36 cellular contexts compared by ENCODE assay signal in the genomic region with DNA sequence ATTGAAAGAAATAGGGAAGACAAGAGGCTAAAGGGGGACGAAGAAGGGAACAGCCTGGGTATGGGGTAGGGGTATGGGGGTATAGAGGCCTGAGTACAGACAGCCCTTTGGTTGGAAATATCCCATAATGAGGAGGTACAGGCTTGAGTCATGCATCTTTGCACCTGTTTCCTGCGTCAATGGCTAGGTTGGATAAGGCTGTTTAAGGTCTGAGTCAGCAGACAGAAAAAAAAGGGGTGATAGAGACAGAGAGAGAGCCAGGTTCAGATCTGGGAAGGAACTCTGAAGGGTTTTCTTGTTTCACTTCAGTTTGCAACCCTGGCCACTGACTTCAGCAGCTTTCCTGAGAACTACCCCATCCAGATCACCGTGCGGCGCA. TPM values are rescaled to one million over a fixed set of nuclear protein-coding genes. Genes with fewer than 3 reads are reported as not detected.
DNase-seq lines count a peak whose midpoint lies in the region; ATAC-seq and TF ChIP-seq lines count a peak whose summit lies in the region.
"Had no signal": no experiment of that assay in that cellular context is flagged by ENCODE, and none has a peak within 500 bp of the region (broad histone marks: within the 10 kb centered on the region; RNA-seq: fewer than 3 reads in every experiment).

No MANE protein-coding gene starts in this region.

- H3K36me3 Mint-ChIP-seq in activated naive CD4-positive, alpha-beta T cell treated with anti-CD3 and anti-CD28 coated beads, Interleukin-2, amount 10 ng/mL, durations not matched to agents 7 days and 5 days: peaks cover 37% of the 10 kb centered on the region
- H3K36me3 Mint-ChIP-seq in GM23338 (ENCODE audit: low read depth): peaks cover 47% of the 10 kb centered on the region

- H3K36me3 ChIP-seq in SJCRH30 (peaks cover 40% of the 10 kb centered on the region), GM23338 (ENCODE audit: insufficient read depth) (peaks cover 21% of the 10 kb centered on the region)

- H3F3A ChIP-seq in GM23338 (replicated peaks; ENCODE audit: low read depth): peaks cover 6% of the 10 kb centered on the region; the same call in 1 of the 2 replicates

- no peak overlapping the region for H3K4me3 ChIP-seq in SJCRH30
- H3K4me3 ChIP-seq in GM23338: no peak overlapping the region
- H3K4me3 ChIP-seq: BLaER1, heart left ventricle, lower lobe of right lung, Peyer's patch, SJSA1 had no signal

- DNase-seq in activated naive CD4-positive, alpha-beta T cell treated with anti-CD3 and anti-CD28 coated beads, Interleukin-2, amount 10 ng/mL, durations not matched to agents 7 days and 5 days: no peak
- DNase-seq in activated naive CD4-positive, alpha-beta T cell treated with Interleukin-2 at 50 U/mL for 16 hours: no peak
- peak; percentile 9 for DNase-seq in HCEC 1CT
- peak; percentile 37 to 56 for DNase-seq in SJCRH30
- peak; percentile 66 for DNase-seq in myocyte (ENCODE audit: low read depth)
- no peak for DNase-seq in NCI-H2196 (lab: John Stamatoyannopoulos, UW; ENCODE audit: unreplicated experiment)
- no peak for DNase-seq in GM23338 (ENCODE audit: low spot score)
- DNase-seq: activated CD4-positive, alpha-beta memory T cell treated with anti-CD3 and anti-CD28 coated beads, Interleukin-2, amount 10 ng/mL, durations not matched to agents 7 days and 5 days; activated gamma-delta T cell; amygdala; COR-L47; DMS79; effector CD4-positive, alpha-beta T cell; heart left ventricle; Kasumi-1; kidney glomerular epithelial cell; lower lobe of right lung; NCI-H1048; NCI-H1694; NCI-H510A; NK-92 treated with Interleukin-12 subunit alpha and Interleukin-12 subunit beta, amount 100 ng/mL, for 24 hours; Peyer's patch; stimulated activated CD4-positive, alpha-beta T cell treated with anti-CD3 and anti-CD28 coated beads, Interleukin-4, amount 100 ng/mL, for 4 hours; stimulated activated naive B cell treated with anti-CD40 and anti-IgM and Interleukin-4, amounts not matched to agents 10 μg/mL and 1 μg/mL and 100 μg/mL, for 72 hours; T-cell had no signal

- H4K20me1 ChIP-seq in GM23338 (replicated peaks; ENCODE audit: insufficient read depth): no peaks in the 10 kb centered on the region; the same call in 1 of the 2 replicates

- no peaks in the 10 kb centered on the region for H3K9me3 Mint-ChIP-seq in activated naive CD4-positive, alpha-beta T cell treated with anti-CD3 and anti-CD28 coated beads, Interleukin-2, amount 10 ng/mL, durations not matched to agents 7 days and 5 days
- H3K9me3 Mint-ChIP-seq in GM23338: no peaks in the 10 kb centered on the region; the same call in 2 of the 3 replicates
- H3K9me3 Mint-ChIP-seq: activated CD4-positive, alpha-beta memory T cell treated with anti-CD3 and anti-CD28 coated beads, Interleukin-2, amount 10 ng/mL, durations not matched to agents 7 days and 5 days; stimulated activated naive B cell treated with anti-CD40 and anti-IgM and Interleukin-4, amounts not matched to agents 10 μg/mL and 1 μg/mL and 100 μg/mL, for 72 hours; T-cell had no signal

- peak overlapping the region; percentile 1 for H3K27ac Mint-ChIP-seq in activated naive CD4-positive, alpha-beta T cell treated with anti-CD3 and anti-CD28 coated beads, Interleukin-2, amount 10 ng/mL, durations not matched to agents 7 days and 5 days
- no peak overlapping the region for H3K27ac Mint-ChIP-seq in GM23338
- H3K27ac Mint-ChIP-seq: activated CD4-positive, alpha-beta memory T cell treated with anti-CD3 and anti-CD28 coated beads, Interleukin-2, amount 10 ng/mL, durations not matched to agents 7 days and 5 days; stimulated activated naive B cell treated with anti-CD40 and anti-IgM and Interleukin-4, amounts not matched to agents 10 μg/mL and 1 μg/mL and 100 μg/mL, for 72 hours had no signal

- H3K27me3 ChIP-seq in SJCRH30: no peaks in the 10 kb centered on the region
- H3K27me3 ChIP-seq in GM23338 (ENCODE audit: insufficient read depth): no peaks in the 10 kb centered on the region
- H3K27me3 ChIP-seq: BLaER1, heart left ventricle, Peyer's patch, SJSA1 had no signal

- no peak for TF ChIP-seq CTCF in GM23338 (conservative IDR thresholded peaks at IDR 0.05; ENCODE audit: low read depth in 2 of 2)

- H3K27me3 Mint-ChIP-seq in activated naive CD4-positive, alpha-beta T cell treated with anti-CD3 and anti-CD28 coated beads, Interleukin-2, amount 10 ng/mL, durations not matched to agents 7 days and 5 days: no peaks in the 10 kb centered on the region
- H3K27me3 Mint-ChIP-seq in GM23338 (ENCODE audit: insufficient read depth, low read depth, poor library complexity): peaks cover 19% of the 10 kb centered on the region
- H3K27me3 Mint-ChIP-seq: activated CD4-positive, alpha-beta memory T cell treated with anti-CD3 and anti-CD28 coated beads, Interleukin-2, amount 10 ng/mL, durations not matched to agents 7 days and 5 days; stimulated activated naive B cell treated with anti-CD40 and anti-IgM and Interleukin-4, amounts not matched to agents 10 μg/mL and 1 μg/mL and 100 μg/mL, for 72 hours; T-cell had no signal

- CTCF ChIA-PET in activated naive CD4-positive, alpha-beta T cell treated with anti-CD3 and anti-CD28 coated beads, Interleukin-2, amount 10 ng/mL, durations not matched to agents 7 days and 5 days (lab: Charles Lee): interaction anchor here (1.4 kb wide), 1 partner anchor 10 kb away, joined by 4 read pairs; the partner anchor contains the start of gene RAD51D

- H3K4me1 Mint-ChIP-seq in activated naive CD4-positive, alpha-beta T cell treated with anti-CD3 and anti-CD28 coated beads, Interleukin-2, amount 10 ng/mL, durations not matched to agents 7 days and 5 days: no peaks in the 10 kb centered on the region
- no peaks in the 10 kb centered on the region for H3K4me1 Mint-ChIP-seq in GM23338
- H3K4me1 Mint-ChIP-seq: activated CD4-positive, alpha-beta memory T cell treated with anti-CD3 and anti-CD28 coated beads, Interleukin-2, amount 10 ng/mL, durations not matched to agents 7 days and 5 days had no signal

- H3K4me2 ChIP-seq in GM23338: no peak overlapping the region
- H3K4me2 ChIP-seq: BLaER1 had no signal

- H3K9me2 ChIP-seq in GM23338 (ENCODE audit: insufficient read depth): peaks cover 3% of the 10 kb centered on the region; the same call in 1 of the 2 replicates

- peak overlapping the region; percentile 48 for H3K27ac ChIP-seq in SJCRH30
- H3K27ac ChIP-seq in GM23338 (ENCODE audit: low read depth): no peak overlapping the region
- H3K27ac ChIP-seq: BLaER1, epithelial cell of prostate, heart left ventricle, lower lobe of right lung, parathyroid adenoma, Peyer's patch, SJSA1 had no signal

- H3K4me3 Mint-ChIP-seq in activated naive CD4-positive, alpha-beta T cell treated with anti-CD3 and anti-CD28 coated beads, Interleukin-2, amount 10 ng/mL, durations not matched to agents 7 days and 5 days: no peak overlapping the region
- no peak overlapping the region for H3K4me3 Mint-ChIP-seq in GM23338
- H3K4me3 Mint-ChIP-seq: activated CD4-positive, alpha-beta memory T cell treated with anti-CD3 and anti-CD28 coated beads, Interleukin-2, amount 10 ng/mL, durations not matched to agents 7 days and 5 days; stimulated activated naive B cell treated with anti-CD40 and anti-IgM and Interleukin-4, amounts not matched to agents 10 μg/mL and 1 μg/mL and 100 μg/mL, for 72 hours; T-cell had no signal

- ATAC-seq in GM18517 (IDR thresholded peaks at IDR 0.05; ENCODE audit: unreplicated experiment): no peak
- no peak for ATAC-seq in GM23338
- ATAC-seq: activated CD4-positive, CD25-positive, alpha-beta regulatory T cell treated with anti-CD3 and anti-CD28 coated beads, Interleukin-2, amount 50 U/mL, for 24 hours; heart left ventricle; lower lobe of right lung; T-cell had no signal

- no peak overlapping the region for H2AFZ ChIP-seq in GM23338
- H2AFZ ChIP-seq: parathyroid adenoma had no signal

- H3K79me2 ChIP-seq in GM23338 (replicated peaks; ENCODE audit: insufficient read depth): no peaks in the 10 kb centered on the region
- H3K79me2 ChIP-seq: parathyroid adenoma had no signal

- H3K4me1 ChIP-seq in SJCRH30: peaks cover 21% of the 10 kb centered on the region
- H3K4me1 ChIP-seq in GM23338 (ENCODE audit: insufficient read depth): no peaks in the 10 kb centered on the region
- H3K4me1 ChIP-seq: BLaER1, parathyroid adenoma, Peyer's patch, SJSA1 had no signal

- H3K9me3 ChIP-seq in SJCRH30 (replicated peaks): no peaks in the 10 kb centered on the region
- H3K9me3 ChIP-seq: BLaER1, heart left ventricle, lower lobe of right lung, Peyer's patch, SJSA1 had no signal

TF ChIP-seq in GM23338, 12 proteins besides CTCF, POLR2A, EP300 and RAD21 (continues in another document):
- TF ChIP-seq ZNF331 (CRISPR knock-in tag; IDR thresholded peaks at IDR 0.05; ENCODE audit: low read depth) (no peak), EZH2 (IDR thresholded peaks at IDR 0.05; ENCODE audit: low read depth, unreplicated experiment) (no peak)

RNA-seq across cellular contexts. Expression of gene FNDC8, which starts 8.5 kb away (rescaled TPM):
- not detected in 2 replicates for total RNA-seq in SJCRH30 (2014; rRNA removed; shearing (Covaris generic))
- total RNA-seq in myocyte: not detected in 2 replicates
- not detected for polyA plus RNA-seq in myocyte (2012)
- not detected in 2 replicates for total RNA-seq in GM23338 (2014; rRNA removed; shearing (Covaris generic))
- not detected in 2 replicates for polyA plus RNA-seq in GM23338 (2016; fragmentation: Nextera tagmentation; extraction: Ambion mirVana)
- total RNA-seq: activated CD4-positive, alpha-beta memory T cell treated with anti-CD3 and anti-CD28 coated beads, Interleukin-2, amount 10 ng/mL, durations not matched to agents 7 days and 5 days; heart left ventricle; lower lobe of right lung; Peyer's patch; right cardiac atrium; SJSA1; T-cell; temporal lobe; urinary bladder had no signal
- polyA plus RNA-seq: AG04450, heart left ventricle, neural cell, right cardiac atrium had no signal

RNA-seq across cellular contexts. Expression of gene RAD51D, which starts 10.3 kb away (rescaled TPM):
- 8.2 and 9.7 TPM in 2 replicates for total RNA-seq in SJCRH30 (2014; rRNA removed; shearing (Covaris generic))
- 4.6 and 6.6 TPM in 2 replicates for total RNA-seq in myocyte
- 10.9 TPM for polyA plus RNA-seq in myocyte (2012)
- 11.0 and 13.2 TPM in 2 replicates for total RNA-seq in GM23338 (2014; rRNA removed; shearing (Covaris generic))
- 5.9 and 7.3 TPM in 2 replicates for polyA plus RNA-seq in GM23338 (2016; fragmentation: Nextera tagmentation; extraction: Ambion mirVana)

RNA-seq across cellular contexts. Expression of gene NLE1, which starts 12.1 kb away (rescaled TPM):
- total RNA-seq in SJCRH30 (2014; rRNA removed; shearing (Covaris generic)): 23.9 and 24.9 TPM in 2 replicates
- total RNA-seq in myocyte: 15.0 and 15.7 TPM in 2 replicates
- polyA plus RNA-seq in myocyte (2012): 11.6 TPM
- total RNA-seq in GM23338 (2014; rRNA removed; shearing (Covaris generic)): 54.8 and 66.4 TPM in 2 replicates
- 16.6 and 17.9 TPM in 2 replicates for polyA plus RNA-seq in GM23338 (2016; fragmentation: Nextera tagmentation; extraction: Ambion mirVana)

RNA-seq across cellular contexts. Expression of gene UNC45B, which starts 17.7 kb away (rescaled TPM):
- total RNA-seq in SJCRH30 (2014; rRNA removed; shearing (Covaris generic)): 0.24 and 0.51 TPM in 2 replicates
- total RNA-seq in myocyte: 266 and 287 TPM in 2 replicates
- 71.8 TPM for polyA plus RNA-seq in myocyte (2012)
- 0.03 and 0.04 TPM in 2 replicates for total RNA-seq in GM23338 (2014; rRNA removed; shearing (Covaris generic))
- 0.16 TPM in 1 of 2 replicates, not detected in the other for polyA plus RNA-seq in GM23338 (2016; fragmentation: Nextera tagmentation; extraction: Ambion mirVana)
- total RNA-seq: Peyer's patch, SJSA1, temporal lobe had no signal
- polyA plus RNA-seq: AG04450, neural cell had no signal

Comparison
In these comparisons a context has a peak if more than half of its experiments do, and no peak if none do; other contexts are left out.
1. DNase-seq: peak in HCEC 1CT (single experiment), SJCRH30 (2 of 2) and myocyte (single experiment); none in activated naive CD4-positive, alpha-beta T cell treated with anti-CD3 and anti-CD28 coated beads, Interleukin-2, amount 10 ng/mL, durations not matched to agents 7 days and 5 days (single experiment), activated naive CD4-positive, alpha-beta T cell treated with Interleukin-2 at 50 U/mL for 16 hours (single experiment), NCI-H2196 (single experiment) and GM23338 (single experiment).